1 cellular context compared by ENCODE assay signal in the genomic region with DNA sequence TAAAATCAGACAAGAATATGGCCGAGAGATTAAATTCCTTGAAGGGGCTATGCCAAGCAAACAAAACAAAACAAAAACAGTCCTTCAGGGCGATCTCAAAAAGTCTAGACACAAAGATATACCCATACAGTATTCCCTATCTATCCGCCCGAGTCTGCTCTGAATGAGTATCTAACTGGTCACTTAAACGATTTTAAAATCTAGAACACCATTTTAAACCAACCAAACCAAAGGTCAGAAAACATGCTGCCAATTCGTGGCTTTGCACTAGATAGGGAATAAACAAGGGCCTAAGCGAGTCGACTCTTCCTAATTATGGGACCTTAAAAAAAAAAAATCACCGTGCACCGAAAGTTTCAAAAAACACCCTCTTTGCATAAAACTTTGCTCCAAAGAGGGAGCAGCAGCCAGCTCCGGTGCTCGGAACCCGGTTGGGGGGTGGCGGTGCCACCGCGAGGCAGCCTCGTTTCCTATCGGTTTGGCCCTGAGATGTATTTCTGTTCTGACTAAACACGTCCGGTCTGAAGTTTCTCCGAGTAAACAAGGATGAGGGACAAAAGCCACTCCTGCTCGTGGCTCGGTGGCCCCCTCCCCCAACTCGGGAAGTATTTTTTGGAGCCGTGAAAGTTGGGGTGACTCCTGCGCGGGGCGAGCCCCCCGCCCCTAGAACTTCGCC.
TF ChIP-seq lines count a peak whose summit lies in the region.

No MANE protein-coding gene starts in this region.

TF ChIP-seq in GM12878, 131 proteins besides CTCF, POLR2A, EP300 and RAD21 (continued from another document and continues in another):
- TF ChIP-seq CHD4 (IDR thresholded peaks at IDR 0.05): no peak
- TF ChIP-seq SMC3 (IDR thresholded peaks at IDR 0.05; ENCODE audit: borderline replicate concordance, low read length): peak; percentile 30; the same call in 1 of the 2 replicates
- TF ChIP-seq IKZF1 (conservative IDR thresholded peaks at IDR 0.05): no peak
- TF ChIP-seq, protein P1, sequence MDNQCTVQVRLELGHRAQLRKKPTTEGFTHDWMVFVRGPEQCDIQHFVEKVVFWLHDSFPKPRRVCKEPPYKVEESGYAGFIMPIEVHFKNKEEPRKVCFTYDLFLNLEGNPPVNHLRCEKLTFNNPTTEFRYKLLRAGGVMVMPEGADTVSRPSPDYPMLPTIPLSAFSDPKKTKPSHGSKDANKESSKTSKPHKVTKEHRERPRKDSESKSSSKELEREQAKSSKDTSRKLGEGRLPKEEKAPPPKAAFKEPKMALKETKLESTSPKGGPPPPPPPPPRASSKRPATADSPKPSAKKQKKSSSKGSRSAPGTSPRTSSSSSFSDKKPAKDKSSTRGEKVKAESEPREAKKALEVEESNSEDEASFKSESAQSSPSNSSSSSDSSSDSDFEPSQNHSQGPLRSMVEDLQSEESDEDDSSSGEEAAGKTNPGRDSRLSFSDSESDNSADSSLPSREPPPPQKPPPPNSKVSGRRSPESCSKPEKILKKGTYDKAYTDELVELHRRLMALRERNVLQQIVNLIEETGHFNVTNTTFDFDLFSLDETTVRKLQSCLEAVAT (IDR thresholded peaks at IDR 0.05): no peak
- TF ChIP-seq PAX8 (IDR thresholded peaks at IDR 0.05): no peak
- TF ChIP-seq NFIC (IDR thresholded peaks at IDR 0.05; ENCODE audit: low read depth, low read length): peak; percentile 64
- TF ChIP-seq ZZZ3 (IDR thresholded peaks at IDR 0.05; ENCODE audit: control insufficient read depth, insufficient read length, low read depth): no peak
- TF ChIP-seq RUNX3 (IDR thresholded peaks at IDR 0.05; ENCODE audit: low read length): peak; percentile 77
- peak; percentile 78; the same call in 1 of the 2 replicates for TF ChIP-seq SIN3A (IDR thresholded peaks at IDR 0.05; ENCODE audit: low read depth, low read length)
- TF ChIP-seq TAF1 (IDR thresholded peaks at IDR 0.05; ENCODE audit: borderline replicate concordance, low read depth, low read length): peak; percentile 66; the same call in 1 of the 2 replicates
- TF ChIP-seq MTA3 (IDR thresholded peaks at IDR 0.05; ENCODE audit: borderline replicate concordance, low read length): peak; percentile 37; the same call in 1 of the 2 replicates
- TF ChIP-seq, protein P2, sequence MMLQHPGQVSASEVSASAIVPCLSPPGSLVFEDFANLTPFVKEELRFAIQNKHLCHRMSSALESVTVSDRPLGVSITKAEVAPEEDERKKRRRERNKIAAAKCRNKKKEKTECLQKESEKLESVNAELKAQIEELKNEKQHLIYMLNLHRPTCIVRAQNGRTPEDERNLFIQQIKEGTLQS (IDR thresholded peaks at IDR 0.05; ENCODE audit: borderline replicate concordance, extremely low read depth, low read depth, low read length): no peak
- TF ChIP-seq RAD51 (IDR thresholded peaks at IDR 0.05): no peak
- TF ChIP-seq, protein P3, sequence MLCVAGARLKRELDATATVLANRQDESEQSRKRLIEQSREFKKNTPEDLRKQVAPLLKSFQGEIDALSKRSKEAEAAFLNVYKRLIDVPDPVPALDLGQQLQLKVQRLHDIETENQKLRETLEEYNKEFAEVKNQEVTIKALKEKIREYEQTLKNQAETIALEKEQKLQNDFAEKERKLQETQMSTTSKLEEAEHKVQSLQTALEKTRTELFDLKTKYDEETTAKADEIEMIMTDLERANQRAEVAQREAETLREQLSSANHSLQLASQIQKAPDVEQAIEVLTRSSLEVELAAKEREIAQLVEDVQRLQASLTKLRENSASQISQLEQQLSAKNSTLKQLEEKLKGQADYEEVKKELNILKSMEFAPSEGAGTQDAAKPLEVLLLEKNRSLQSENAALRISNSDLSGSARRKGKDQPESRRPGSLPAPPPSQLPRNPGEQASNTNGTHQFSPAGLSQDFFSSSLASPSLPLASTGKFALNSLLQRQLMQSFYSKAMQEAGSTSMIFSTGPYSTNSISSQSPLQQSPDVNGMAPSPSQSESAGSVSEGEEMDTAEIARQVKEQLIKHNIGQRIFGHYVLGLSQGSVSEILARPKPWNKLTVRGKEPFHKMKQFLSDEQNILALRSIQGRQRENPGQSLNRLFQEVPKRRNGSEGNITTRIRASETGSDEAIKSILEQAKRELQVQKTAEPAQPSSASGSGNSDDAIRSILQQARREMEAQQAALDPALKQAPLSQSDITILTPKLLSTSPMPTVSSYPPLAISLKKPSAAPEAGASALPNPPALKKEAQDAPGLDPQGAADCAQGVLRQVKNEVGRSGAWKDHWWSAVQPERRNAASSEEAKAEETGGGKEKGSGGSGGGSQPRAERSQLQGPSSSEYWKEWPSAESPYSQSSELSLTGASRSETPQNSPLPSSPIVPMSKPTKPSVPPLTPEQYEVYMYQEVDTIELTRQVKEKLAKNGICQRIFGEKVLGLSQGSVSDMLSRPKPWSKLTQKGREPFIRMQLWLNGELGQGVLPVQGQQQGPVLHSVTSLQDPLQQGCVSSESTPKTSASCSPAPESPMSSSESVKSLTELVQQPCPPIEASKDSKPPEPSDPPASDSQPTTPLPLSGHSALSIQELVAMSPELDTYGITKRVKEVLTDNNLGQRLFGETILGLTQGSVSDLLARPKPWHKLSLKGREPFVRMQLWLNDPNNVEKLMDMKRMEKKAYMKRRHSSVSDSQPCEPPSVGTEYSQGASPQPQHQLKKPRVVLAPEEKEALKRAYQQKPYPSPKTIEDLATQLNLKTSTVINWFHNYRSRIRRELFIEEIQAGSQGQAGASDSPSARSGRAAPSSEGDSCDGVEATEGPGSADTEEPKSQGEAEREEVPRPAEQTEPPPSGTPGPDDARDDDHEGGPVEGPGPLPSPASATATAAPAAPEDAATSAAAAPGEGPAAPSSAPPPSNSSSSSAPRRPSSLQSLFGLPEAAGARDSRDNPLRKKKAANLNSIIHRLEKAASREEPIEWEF (IDR thresholded peaks at IDR 0.05; ENCODE audit: insufficient replicate concordance, low read depth, low read length): no peak
- TF ChIP-seq FOXM1 (IDR thresholded peaks at IDR 0.05; ENCODE audit: low read depth, low read length): no peak
- TF ChIP-seq TARDBP (IDR thresholded peaks at IDR 0.05; ENCODE audit: borderline replicate concordance): no peak
- TF ChIP-seq, protein P4, sequence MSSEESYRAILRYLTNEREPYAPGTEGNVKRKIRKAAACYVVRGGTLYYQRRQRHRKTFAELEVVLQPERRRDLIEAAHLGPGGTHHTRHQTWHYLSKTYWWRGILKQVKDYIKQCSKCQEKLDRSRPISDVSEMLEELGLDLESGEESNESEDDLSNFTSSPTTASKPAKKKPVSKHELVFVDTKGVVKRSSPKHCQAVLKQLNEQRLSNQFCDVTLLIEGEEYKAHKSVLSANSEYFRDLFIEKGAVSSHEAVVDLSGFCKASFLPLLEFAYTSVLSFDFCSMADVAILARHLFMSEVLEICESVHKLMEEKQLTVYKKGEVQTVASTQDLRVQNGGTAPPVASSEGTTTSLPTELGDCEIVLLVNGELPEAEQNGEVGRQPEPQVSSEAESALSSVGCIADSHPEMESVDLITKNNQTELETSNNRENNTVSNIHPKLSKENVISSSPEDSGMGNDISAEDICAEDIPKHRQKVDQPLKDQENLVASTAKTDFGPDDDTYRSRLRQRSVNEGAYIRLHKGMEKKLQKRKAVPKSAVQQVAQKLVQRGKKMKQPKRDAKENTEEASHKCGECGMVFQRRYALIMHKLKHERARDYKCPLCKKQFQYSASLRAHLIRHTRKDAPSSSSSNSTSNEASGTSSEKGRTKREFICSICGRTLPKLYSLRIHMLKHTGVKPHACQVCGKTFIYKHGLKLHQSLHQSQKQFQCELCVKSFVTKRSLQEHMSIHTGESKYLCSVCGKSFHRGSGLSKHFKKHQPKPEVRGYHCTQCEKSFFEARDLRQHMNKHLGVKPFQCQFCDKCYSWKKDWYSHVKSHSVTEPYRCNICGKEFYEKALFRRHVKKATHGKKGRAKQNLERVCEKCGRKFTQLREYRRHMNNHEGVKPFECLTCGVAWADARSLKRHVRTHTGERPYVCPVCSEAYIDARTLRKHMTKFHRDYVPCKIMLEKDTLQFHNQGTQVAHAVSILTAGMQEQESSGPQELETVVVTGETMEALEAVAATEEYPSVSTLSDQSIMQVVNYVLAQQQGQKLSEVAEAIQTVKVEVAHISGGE (CRISPR knock-in tag; IDR thresholded peaks at IDR 0.05): no peak
- TF ChIP-seq EED (IDR thresholded peaks at IDR 0.05; ENCODE audit: low read depth): peak; percentile 82
- TF ChIP-seq, protein P5, sequence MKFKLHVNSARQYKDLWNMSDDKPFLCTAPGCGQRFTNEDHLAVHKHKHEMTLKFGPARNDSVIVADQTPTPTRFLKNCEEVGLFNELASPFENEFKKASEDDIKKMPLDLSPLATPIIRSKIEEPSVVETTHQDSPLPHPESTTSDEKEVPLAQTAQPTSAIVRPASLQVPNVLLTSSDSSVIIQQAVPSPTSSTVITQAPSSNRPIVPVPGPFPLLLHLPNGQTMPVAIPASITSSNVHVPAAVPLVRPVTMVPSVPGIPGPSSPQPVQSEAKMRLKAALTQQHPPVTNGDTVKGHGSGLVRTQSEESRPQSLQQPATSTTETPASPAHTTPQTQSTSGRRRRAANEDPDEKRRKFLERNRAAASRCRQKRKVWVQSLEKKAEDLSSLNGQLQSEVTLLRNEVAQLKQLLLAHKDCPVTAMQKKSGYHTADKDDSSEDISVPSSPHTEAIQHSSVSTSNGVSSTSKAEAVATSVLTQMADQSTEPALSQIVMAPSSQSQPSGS (IDR thresholded peaks at IDR 0.05; ENCODE audit: low read length): peak; percentile 35; the same call in 1 of the 2 replicates
- no peak; the same call in 1 of the 2 replicates for TF ChIP-seq RCOR1 (conservative IDR thresholded peaks at IDR 0.05; ENCODE audit: low read depth, low read length)
- TF ChIP-seq SP1 (IDR thresholded peaks at IDR 0.05; ENCODE audit: low read depth, low read length): no peak
- 0 out of 2 replicates have a peak, but pooled peaks have one; percentile 34 for TF ChIP-seq CREM (IDR thresholded peaks at IDR 0.05; ENCODE audit: low read depth)
- peak; percentile 78; the same call in 2 of the 3 replicates for TF ChIP-seq POU2F2 (IDR thresholded peaks at IDR 0.05; ENCODE audit: borderline replicate concordance, low read depth, low read length)
- TF ChIP-seq, protein P6, sequence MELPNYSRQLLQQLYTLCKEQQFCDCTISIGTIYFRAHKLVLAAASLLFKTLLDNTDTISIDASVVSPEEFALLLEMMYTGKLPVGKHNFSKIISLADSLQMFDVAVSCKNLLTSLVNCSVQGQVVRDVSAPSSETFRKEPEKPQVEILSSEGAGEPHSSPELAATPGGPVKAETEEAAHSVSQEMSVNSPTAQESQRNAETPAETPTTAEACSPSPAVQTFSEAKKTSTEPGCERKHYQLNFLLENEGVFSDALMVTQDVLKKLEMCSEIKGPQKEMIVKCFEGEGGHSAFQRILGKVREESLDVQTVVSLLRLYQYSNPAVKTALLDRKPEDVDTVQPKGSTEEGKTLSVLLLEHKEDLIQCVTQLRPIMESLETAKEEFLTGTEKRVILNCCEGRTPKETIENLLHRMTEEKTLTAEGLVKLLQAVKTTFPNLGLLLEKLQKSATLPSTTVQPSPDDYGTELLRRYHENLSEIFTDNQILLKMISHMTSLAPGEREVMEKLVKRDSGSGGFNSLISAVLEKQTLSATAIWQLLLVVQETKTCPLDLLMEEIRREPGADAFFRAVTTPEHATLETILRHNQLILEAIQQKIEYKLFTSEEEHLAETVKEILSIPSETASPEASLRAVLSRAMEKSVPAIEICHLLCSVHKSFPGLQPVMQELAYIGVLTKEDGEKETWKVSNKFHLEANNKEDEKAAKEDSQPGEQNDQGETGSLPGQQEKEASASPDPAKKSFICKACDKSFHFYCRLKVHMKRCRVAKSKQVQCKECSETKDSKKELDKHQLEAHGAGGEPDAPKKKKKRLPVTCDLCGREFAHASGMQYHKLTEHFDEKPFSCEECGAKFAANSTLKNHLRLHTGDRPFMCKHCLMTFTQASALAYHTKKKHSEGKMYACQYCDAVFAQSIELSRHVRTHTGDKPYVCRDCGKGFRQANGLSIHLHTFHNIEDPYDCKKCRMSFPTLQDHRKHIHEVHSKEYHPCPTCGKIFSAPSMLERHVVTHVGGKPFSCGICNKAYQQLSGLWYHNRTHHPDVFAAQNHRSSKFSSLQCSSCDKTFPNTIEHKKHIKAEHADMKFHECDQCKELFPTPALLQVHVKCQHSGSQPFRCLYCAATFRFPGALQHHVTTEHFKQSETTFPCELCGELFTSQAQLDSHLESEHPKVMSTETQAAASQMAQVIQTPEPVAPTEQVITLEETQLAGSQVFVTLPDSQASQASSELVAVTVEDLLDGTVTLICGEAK (IDR thresholded peaks at IDR 0.05; ENCODE audit: borderline replicate concordance): no peak
- no peak for TF ChIP-seq PML (IDR thresholded peaks at IDR 0.05; ENCODE audit: low read length)
- TF ChIP-seq, protein P7, sequence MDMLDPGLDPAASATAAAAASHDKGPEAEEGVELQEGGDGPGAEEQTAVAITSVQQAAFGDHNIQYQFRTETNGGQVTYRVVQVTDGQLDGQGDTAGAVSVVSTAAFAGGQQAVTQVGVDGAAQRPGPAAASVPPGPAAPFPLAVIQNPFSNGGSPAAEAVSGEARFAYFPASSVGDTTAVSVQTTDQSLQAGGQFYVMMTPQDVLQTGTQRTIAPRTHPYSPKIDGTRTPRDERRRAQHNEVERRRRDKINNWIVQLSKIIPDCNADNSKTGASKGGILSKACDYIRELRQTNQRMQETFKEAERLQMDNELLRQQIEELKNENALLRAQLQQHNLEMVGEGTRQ (IDR thresholded peaks at IDR 0.05; ENCODE audit: borderline replicate concordance, low read depth, low read length): no peak
- TF ChIP-seq, protein P8, sequence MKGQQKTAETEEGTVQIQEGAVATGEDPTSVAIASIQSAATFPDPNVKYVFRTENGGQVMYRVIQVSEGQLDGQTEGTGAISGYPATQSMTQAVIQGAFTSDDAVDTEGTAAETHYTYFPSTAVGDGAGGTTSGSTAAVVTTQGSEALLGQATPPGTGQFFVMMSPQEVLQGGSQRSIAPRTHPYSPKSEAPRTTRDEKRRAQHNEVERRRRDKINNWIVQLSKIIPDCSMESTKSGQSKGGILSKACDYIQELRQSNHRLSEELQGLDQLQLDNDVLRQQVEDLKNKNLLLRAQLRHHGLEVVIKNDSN (IDR thresholded peaks at IDR 0.05; ENCODE audit: borderline replicate concordance, extremely low read length, insufficient read depth, low read depth, low read length): no peak
- TF ChIP-seq ZNF622 (IDR thresholded peaks at IDR 0.05): no peak
- TF ChIP-seq BCL11A (IDR thresholded peaks at IDR 0.05; ENCODE audit: low read depth, low read length): no peak
- TF ChIP-seq SIX5 (IDR thresholded peaks at IDR 0.05; ENCODE audit: low read depth, low read length, severe bottlenecking): no peak
- TF ChIP-seq CHD1 (IDR thresholded peaks at IDR 0.05; ENCODE audit: low read depth, low read length): no peak
- no peak for TF ChIP-seq MEF2B (IDR thresholded peaks at IDR 0.05; ENCODE audit: partially characterized antibody, poor library complexity, severe bottlenecking)
- no peak for TF ChIP-seq GATAD2B (conservative IDR thresholded peaks at IDR 0.05; ENCODE audit: low read depth)
